19 cellular contexts compared by ENCODE assay signal in genomic region chr2:121133551-121134319, GRCh38.
"Had no signal": no experiment of that assay in that cellular context is flagged by ENCODE, and none has a peak within 500 bp of the region (broad histone marks: within the 10 kb centered on the region; RNA-seq: fewer than 3 reads in every experiment).

No MANE protein-coding gene starts in this region.

- DNase-seq: activated CD4-positive, alpha-beta memory T cell treated with anti-CD3 and anti-CD28 coated beads for 36 hours; activated CD4-positive, alpha-beta T cell treated with anti-CD3 and anti-CD28 coated beads for 48 hours; activated gamma-delta T cell; activated naive CD4-positive, alpha-beta T cell treated with anti-CD3 and anti-CD28 coated beads, Interleukin-2, amount 50 U/mL, for 16 hours; activated naive CD8-positive, alpha-beta T cell treated with anti-CD3 and anti-CD28 coated beads, Interleukin-2, amount 50 U/mL, for 24 hours; activated T-cell treated with anti-CD3 and anti-CD28 coated beads for 4 hours; foreskin fibroblast; kidney; lower lobe of right lung; mesendoderm; naive B cell; ovary; stimulated activated CD4-positive, alpha-beta T cell treated with anti-CD3 and anti-CD28 coated beads, Interleukin-4, amount 100 ng/mL, for 24 hours; substantia nigra; tibial artery had no signal

- H3K27ac ChIP-seq: cardiac muscle cell, lower lobe of right lung, neutrophil, ovary, prostate gland, tibial artery had no signal

- H3K27me3 ChIP-seq: cardiac muscle cell, ovary had no signal

- H3K4me3 ChIP-seq: cardiac muscle cell, lower lobe of right lung, ovary, prostate gland, tibial artery had no signal

- ATAC-seq: activated naive CD8-positive, alpha-beta T cell treated with anti-CD3 and anti-CD28 coated beads, Interleukin-2, amount 50 U/mL, for 24 hours; left lobe of liver; lower lobe of right lung had no signal

- FAIRE-seq: kidney had no signal

- H3K9me3 ChIP-seq: lower lobe of right lung, neutrophil, ovary, prostate gland, tibial artery had no signal

- H3K4me1 ChIP-seq: lower lobe of right lung, prostate gland, tibial artery had no signal

- H3K36me3 ChIP-seq: cardiac muscle cell, lower lobe of right lung, neutrophil, ovary, prostate gland, tibial artery had no signal
